In the genomic region with DNA sequence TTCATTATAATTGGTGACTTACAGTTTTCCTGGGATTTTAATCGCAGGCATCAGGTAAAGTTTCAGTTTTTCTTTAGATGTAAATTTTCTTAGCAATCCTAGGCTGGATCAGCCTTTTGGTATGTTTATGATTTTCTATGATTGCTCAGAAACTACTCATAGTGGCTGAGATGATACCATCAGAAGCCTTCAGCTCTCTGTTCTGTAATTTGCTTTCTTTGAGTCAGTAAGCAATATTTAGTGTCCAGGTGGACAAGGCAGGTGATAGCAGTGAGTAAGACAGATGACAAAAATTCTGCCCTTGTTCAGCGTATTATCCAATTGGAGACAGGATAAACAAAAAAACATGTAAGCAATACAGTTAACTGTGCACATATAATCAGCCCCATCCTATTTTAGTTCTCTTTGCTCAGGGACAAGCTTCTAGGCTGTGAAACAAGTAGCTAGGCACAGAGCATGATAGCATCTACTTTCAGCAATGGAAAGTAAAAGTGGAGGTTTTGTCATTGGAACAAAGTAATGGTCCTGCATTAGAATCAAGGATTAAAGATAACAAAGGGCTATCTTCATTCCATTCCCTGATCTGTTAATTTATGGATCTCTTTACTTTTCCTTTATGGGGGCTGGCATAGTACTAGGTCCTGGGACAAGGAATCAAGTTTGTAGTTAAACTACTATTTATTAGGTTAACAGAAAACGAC, we compare ENCODE assay signal across 2 cellular contexts.
TF ChIP-seq lines count a peak whose summit lies in the region.

No MANE protein-coding gene starts in this region.

TF ChIP-seq in HCT116, 20 proteins besides CTCF, POLR2A, EP300 and RAD21:
- TF ChIP-seq POLR2AphosphoS5 (IDR thresholded peaks at IDR 0.05; ENCODE audit: low read depth, low read length) (no peak), EGR1 (IDR thresholded peaks at IDR 0.05; ENCODE audit: low read depth) (no peak), EZH2 (IDR thresholded peaks at IDR 0.05) (no peak), YY1 (IDR thresholded peaks at IDR 0.05; ENCODE audit: extremely low read depth, insufficient replicate concordance, low read depth, low read length) (no peak), CEBPB (IDR thresholded peaks at IDR 0.05; ENCODE audit: low read depth) (no peak), FOSL1 (IDR thresholded peaks at IDR 0.05; ENCODE audit: low read depth) (no peak), ZFX (IDR thresholded peaks at IDR 0.05) (no peak), EZH2phosphoT487 (IDR thresholded peaks at IDR 0.05; ENCODE audit: borderline replicate concordance) (no peak), SP1 (IDR thresholded peaks at IDR 0.05; ENCODE audit: low read depth) (no peak), SRF (IDR thresholded peaks at IDR 0.05; ENCODE audit: low read depth) (no peak), JUND (IDR thresholded peaks at IDR 0.05) (no peak), ELF1 (IDR thresholded peaks at IDR 0.05; ENCODE audit: borderline replicate concordance, low read depth) (no peak)

TF ChIP-seq in GM12878, 131 proteins besides CTCF, POLR2A, EP300 and RAD21:
- TF ChIP-seq NR2F1 (conservative IDR thresholded peaks at IDR 0.05) (no peak), MYB (IDR thresholded peaks at IDR 0.05; ENCODE audit: borderline replicate concordance, low read depth, low read length) (no peak), IKZF2 (IDR thresholded peaks at IDR 0.05) (no peak), BACH1 (IDR thresholded peaks at IDR 0.05; ENCODE audit: borderline replicate concordance) (no peak), CBFB (IDR thresholded peaks at IDR 0.05; ENCODE audit: low read depth) (no peak), RB1 (IDR thresholded peaks at IDR 0.05; ENCODE audit: borderline replicate concordance) (no peak), TCF3 (IDR thresholded peaks at IDR 0.05; ENCODE audit: borderline replicate concordance, insufficient read depth, low read depth, low read length) (no peak), NR2C2 (IDR thresholded peaks at IDR 0.05; ENCODE audit: borderline replicate concordance, control insufficient read depth, insufficient read length, low read depth) (no peak), NFYA (IDR thresholded peaks at IDR 0.05; ENCODE audit: borderline replicate concordance, low read depth, low read length) (no peak), BRCA1 (IDR thresholded peaks at IDR 0.05; ENCODE audit: low read depth, low read length) (no peak), CREM (IDR thresholded peaks at IDR 0.05; ENCODE audit: low read depth) (no peak), ASH2L (IDR thresholded peaks at IDR 0.05; ENCODE audit: borderline replicate concordance, low read depth) (no peak)
- TF ChIP-seq, protein P1, sequence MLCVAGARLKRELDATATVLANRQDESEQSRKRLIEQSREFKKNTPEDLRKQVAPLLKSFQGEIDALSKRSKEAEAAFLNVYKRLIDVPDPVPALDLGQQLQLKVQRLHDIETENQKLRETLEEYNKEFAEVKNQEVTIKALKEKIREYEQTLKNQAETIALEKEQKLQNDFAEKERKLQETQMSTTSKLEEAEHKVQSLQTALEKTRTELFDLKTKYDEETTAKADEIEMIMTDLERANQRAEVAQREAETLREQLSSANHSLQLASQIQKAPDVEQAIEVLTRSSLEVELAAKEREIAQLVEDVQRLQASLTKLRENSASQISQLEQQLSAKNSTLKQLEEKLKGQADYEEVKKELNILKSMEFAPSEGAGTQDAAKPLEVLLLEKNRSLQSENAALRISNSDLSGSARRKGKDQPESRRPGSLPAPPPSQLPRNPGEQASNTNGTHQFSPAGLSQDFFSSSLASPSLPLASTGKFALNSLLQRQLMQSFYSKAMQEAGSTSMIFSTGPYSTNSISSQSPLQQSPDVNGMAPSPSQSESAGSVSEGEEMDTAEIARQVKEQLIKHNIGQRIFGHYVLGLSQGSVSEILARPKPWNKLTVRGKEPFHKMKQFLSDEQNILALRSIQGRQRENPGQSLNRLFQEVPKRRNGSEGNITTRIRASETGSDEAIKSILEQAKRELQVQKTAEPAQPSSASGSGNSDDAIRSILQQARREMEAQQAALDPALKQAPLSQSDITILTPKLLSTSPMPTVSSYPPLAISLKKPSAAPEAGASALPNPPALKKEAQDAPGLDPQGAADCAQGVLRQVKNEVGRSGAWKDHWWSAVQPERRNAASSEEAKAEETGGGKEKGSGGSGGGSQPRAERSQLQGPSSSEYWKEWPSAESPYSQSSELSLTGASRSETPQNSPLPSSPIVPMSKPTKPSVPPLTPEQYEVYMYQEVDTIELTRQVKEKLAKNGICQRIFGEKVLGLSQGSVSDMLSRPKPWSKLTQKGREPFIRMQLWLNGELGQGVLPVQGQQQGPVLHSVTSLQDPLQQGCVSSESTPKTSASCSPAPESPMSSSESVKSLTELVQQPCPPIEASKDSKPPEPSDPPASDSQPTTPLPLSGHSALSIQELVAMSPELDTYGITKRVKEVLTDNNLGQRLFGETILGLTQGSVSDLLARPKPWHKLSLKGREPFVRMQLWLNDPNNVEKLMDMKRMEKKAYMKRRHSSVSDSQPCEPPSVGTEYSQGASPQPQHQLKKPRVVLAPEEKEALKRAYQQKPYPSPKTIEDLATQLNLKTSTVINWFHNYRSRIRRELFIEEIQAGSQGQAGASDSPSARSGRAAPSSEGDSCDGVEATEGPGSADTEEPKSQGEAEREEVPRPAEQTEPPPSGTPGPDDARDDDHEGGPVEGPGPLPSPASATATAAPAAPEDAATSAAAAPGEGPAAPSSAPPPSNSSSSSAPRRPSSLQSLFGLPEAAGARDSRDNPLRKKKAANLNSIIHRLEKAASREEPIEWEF (IDR thresholded peaks at IDR 0.05; ENCODE audit: insufficient replicate concordance, low read depth, low read length) = no peak
TF ChIP-seq in GM12878: peak in this region for 0.
